ENCODE assay signal across 32 cellular contexts in genomic region chr4:167282171-167282864, GRCh38. TPM values are rescaled to one million over a fixed set of nuclear protein-coding genes. Genes with fewer than 3 reads are reported as not detected.
DNase-seq lines count a peak whose midpoint lies in the region; ATAC-seq, FAIRE-seq and TF ChIP-seq lines count a peak whose summit lies in the region.
"Had no signal": no experiment of that assay in that cellular context is flagged by ENCODE, and none has a peak within 500 bp of the region (broad histone marks: within the 10 kb centered on the region; RNA-seq: fewer than 3 reads in every experiment).

No MANE protein-coding gene starts in this region.

- peak; percentile 24 for FAIRE-seq in endothelial cell of umbilical vein (lab: Jason Lieb, UNC)
- FAIRE-seq: GM12892, H1 had no signal

- dilution Hi-C loops in endothelial cell of umbilical vein (cut with MboI; ENCODE audit: extremely low pct_ligation_motif_present, low sequenced_read_pairs): no loop called here

- no peak overlapping the region for H2AFZ ChIP-seq in endothelial cell of umbilical vein (ENCODE audit: low read depth, low read length)
- H2AFZ ChIP-seq: neural progenitor cell had no signal

- peaks cover 0 to 4% of the 10 kb centered on the region in 2 donors for H3K36me3 Mint-ChIP-seq in activated T-cell treated with anti-CD3 and anti-CD28 coated beads, Interleukin-2, amount 50 U/mL, for 72 hours (ENCODE audit: insufficient read depth in 2 of 2)
- no peaks in the 10 kb centered on the region for H3K36me3 Mint-ChIP-seq in activated T-cell treated with anti-CD3 and anti-CD28 coated beads, Interleukin-2, amount 50 U/mL, for 24 hours (ENCODE audit: low read depth)
- H3K36me3 Mint-ChIP-seq: activated naive CD8-positive, alpha-beta T cell treated with anti-CD3 and anti-CD28 coated beads for 36 hours; brain; CD8-positive, alpha-beta T cell; neural progenitor cell had no signal

- TSS peak; percentile 72 for BruUV-seq in endothelial cell of umbilical vein (replicated peaks; lab: Mats Ljungman, UMichigan)

- H3K4me1 Mint-ChIP-seq in activated T-cell treated with anti-CD3 and anti-CD28 coated beads, Interleukin-2, amount 50 U/mL, for 72 hours (ENCODE audit: low read depth): no peaks in the 10 kb centered on the region
- H3K4me1 Mint-ChIP-seq in activated T-cell treated with anti-CD3 and anti-CD28 coated beads, Interleukin-2, amount 50 U/mL, for 24 hours (ENCODE audit: low read depth): no peaks in the 10 kb centered on the region
- H3K4me1 Mint-ChIP-seq: activated naive CD8-positive, alpha-beta T cell treated with anti-CD3 and anti-CD28 coated beads for 36 hours; brain; neural progenitor cell had no signal

- peaks cover 14% of the 10 kb centered on the region for H3K4me1 ChIP-seq in RWPE2 (ENCODE audit: insufficient read depth, poor library complexity, severe bottlenecking)
- peaks cover 5% of the 10 kb centered on the region for H3K4me1 ChIP-seq in endothelial cell of umbilical vein (ENCODE audit: control insufficient read depth, extremely low read depth, insufficient read depth, low read length)
- no peaks in the 10 kb centered on the region for H3K4me1 ChIP-seq in psoas muscle
- H3K4me1 ChIP-seq: neural progenitor cell, sigmoid colon, stomach, tibial artery had no signal

- CTCF ChIA-PET in endothelial cell of umbilical vein (lab: Charles Lee): interaction anchor here (1.7 kb wide), 1 partner anchor 250 kb away, joined by 3 read pairs; no protein-coding TSS in a partner anchor

- ATAC-seq in activated T-cell treated with anti-CD3 and anti-CD28 coated beads, Interleukin-2, amount 50 U/mL, for 72 hours (replicated peaks in 1 of 2): peak; percentile 39 to 46
- ATAC-seq in RWPE2 (ENCODE audit: low read depth): peak; percentile 98
- no peak for ATAC-seq in psoas muscle
- ATAC-seq: CD8-positive, alpha-beta T cell had no signal

- H3K9me3 Mint-ChIP-seq in activated T-cell treated with anti-CD3 and anti-CD28 coated beads, Interleukin-2, amount 50 U/mL, for 72 hours: peaks cover 9 to 16% of the 10 kb centered on the region in 2 donors
- peaks cover 11% of the 10 kb centered on the region for H3K9me3 Mint-ChIP-seq in activated T-cell treated with anti-CD3 and anti-CD28 coated beads, Interleukin-2, amount 50 U/mL, for 24 hours

- no peaks in the 10 kb centered on the region for H3K36me3 ChIP-seq in RWPE2 (ENCODE audit: low read depth)
- H3K36me3 ChIP-seq in endothelial cell of umbilical vein (ENCODE audit: control insufficient read depth in 2 of 2, extremely low read depth in 1 of 2, insufficient read depth in 2 of 2, low read length in 2 of 2): no peaks in the 10 kb centered on the region
- no peaks in the 10 kb centered on the region for H3K36me3 ChIP-seq in psoas muscle (ENCODE audit: insufficient read depth in 1 of 2, low read depth in 1 of 2)
- H3K36me3 ChIP-seq: neural progenitor cell, sigmoid colon, stomach, tibial artery had no signal

- no peak for TF ChIP-seq POLR2A in endothelial cell of umbilical vein (IDR thresholded peaks at IDR 0.05; ENCODE audit: low read depth, low read length)

- H4K20me1 ChIP-seq in endothelial cell of umbilical vein (replicated peaks; ENCODE audit: control insufficient read depth, extremely low read depth, insufficient read depth, low read length): no peaks in the 10 kb centered on the region

- intact Hi-C loops in endothelial cell of umbilical vein (cut with micrococcal nuclease) (no loop called here), psoas muscle (cut with DNase I) (no loop called here)

- no peak for DNase-seq in activated T-cell treated with anti-CD3 and anti-CD28 coated beads, Interleukin-2, amount 50 U/mL, for 72 hours
- DNase-seq in activated T-cell treated with anti-CD3 and anti-CD28 coated beads, Interleukin-2, amount 50 U/mL, for 24 hours: no peak
- DNase-seq in RWPE2 (ENCODE audit: low spot score) (no peak), endothelial cell of umbilical vein (ENCODE audit: low read depth, low spot score) (peak; percentile 20), SK-N-DZ (ENCODE audit: low spot score) (no peak), psoas muscle (no peak), ureter (ENCODE audit: low spot score) (no peak)
- no peak for DNase-seq in stimulated activated CD4-positive, alpha-beta T cell treated with anti-CD3 and anti-CD28 coated beads, Interleukin-1b, Interleukin-23, amount 100 ng/mL, for 48 hours
- DNase-seq: activated CD4-positive, alpha-beta T cell treated with anti-CD3 and anti-CD28 coated beads, Interleukin-2, amount 50 U/mL, for 48 hours; activated CD8-positive, alpha-beta memory T cell treated with anti-CD3 and anti-CD28 coated beads, Interleukin-2, amount 50 U/mL, for 48 hours; activated effector memory CD4-positive, alpha-beta T cell treated with Interleukin-2 at 50 U/mL for 16 hours; activated naive CD8-positive, alpha-beta T cell treated with anti-CD3 and anti-CD28 coated beads for 36 hours; AML-193; CD8-positive, alpha-beta T cell; effector CD8-positive, alpha-beta T cell; IMR-90; NCI-H1092 treated with DMSO at 0.1 percent for 48 hours; NCI-H2029; NCI-H2227 treated with DMSO at 0.1 percent for 48 hours; NCI-H774; SHP77; sigmoid colon; stimulated activated CD4-positive, alpha-beta T cell treated with anti-CD3 and anti-CD28 coated beads, Interleukin-15, amount 100 ng/mL, for 24 hours; stomach; T1000; tibial artery had no signal

- H3K9ac ChIP-seq in endothelial cell of umbilical vein (replicated peaks; ENCODE audit: extremely low read depth, insufficient read depth, low read length): peak overlapping the region; percentile 41
- H3K9ac ChIP-seq: neural progenitor cell had no signal

- H3K27me3 ChIP-seq in RWPE2 (ENCODE audit: insufficient read depth, poor library complexity, severe bottlenecking): no peaks in the 10 kb centered on the region
- no peaks in the 10 kb centered on the region for H3K27me3 ChIP-seq in endothelial cell of umbilical vein (ENCODE audit: control insufficient read depth in 2 of 2, insufficient read depth in 2 of 2, low read length in 2 of 2)
- no peaks in the 10 kb centered on the region for H3K27me3 ChIP-seq in psoas muscle (ENCODE audit: insufficient read depth in 3 of 3, low read length in 2 of 3)
- H3K27me3 ChIP-seq: neural progenitor cell, sigmoid colon, stomach, tibial artery had no signal

- peak overlapping the region; percentile 67 for H3K4me2 ChIP-seq in endothelial cell of umbilical vein (ENCODE audit: insufficient read depth, low read length)
- H3K4me2 ChIP-seq: neural progenitor cell had no signal

- no peak overlapping the region for H3K27ac Mint-ChIP-seq in activated T-cell treated with anti-CD3 and anti-CD28 coated beads, Interleukin-2, amount 50 U/mL, for 72 hours
- H3K27ac Mint-ChIP-seq in activated T-cell treated with anti-CD3 and anti-CD28 coated beads, Interleukin-2, amount 50 U/mL, for 24 hours: no peak overlapping the region
- H3K27ac Mint-ChIP-seq: activated naive CD8-positive, alpha-beta T cell treated with anti-CD3 and anti-CD28 coated beads for 36 hours; brain; CD8-positive, alpha-beta T cell; neural progenitor cell had no signal

- peak overlapping the region; percentile 68 for H3K27ac ChIP-seq in RWPE2 (ENCODE audit: poor library complexity, severe bottlenecking)
- peak overlapping the region; percentile 53 for H3K27ac ChIP-seq in endothelial cell of umbilical vein (ENCODE audit: insufficient read depth, low read depth, low read length)
- H3K27ac ChIP-seq in psoas muscle: no peak overlapping the region
- H3K27ac ChIP-seq: 22Rv1, neural progenitor cell, sigmoid colon, stomach, tibial artery had no signal

- WGBS in psoas muscle, 3 donors: 88 to 97% (median 92%) methylated on average over 1 of the region's 1 CpG

- no peaks in the 10 kb centered on the region for H3K9me3 ChIP-seq in RWPE2 (ENCODE audit: severe bottlenecking)
- no peaks in the 10 kb centered on the region for H3K9me3 ChIP-seq in endothelial cell of umbilical vein (replicated peaks; ENCODE audit: control insufficient read depth, insufficient read depth, low read length)
- H3K9me3 ChIP-seq in psoas muscle: no peaks in the 10 kb centered on the region
- H3K9me3 ChIP-seq: sigmoid colon, tibial artery had no signal

- H3K4me3 ChIP-seq in RWPE2 (ENCODE audit: severe bottlenecking) (peak overlapping the region; percentile 3), endothelial cell of umbilical vein (replicated peaks in 1 of 3; ENCODE audit: insufficient read depth in 1 of 3, low read depth in 1 of 3, low read length in 3 of 3) (no peak overlapping the region), psoas muscle (no peak overlapping the region)
- H3K4me3 ChIP-seq: neural progenitor cell, sigmoid colon, stomach, tibial artery had no signal

- POLR2A ChIA-PET in endothelial cell of umbilical vein (lab: Charles Lee): no interaction called here

- no peak overlapping the region for H3K4me3 Mint-ChIP-seq in activated T-cell treated with anti-CD3 and anti-CD28 coated beads, Interleukin-2, amount 50 U/mL, for 72 hours
- no peak overlapping the region for H3K4me3 Mint-ChIP-seq in activated T-cell treated with anti-CD3 and anti-CD28 coated beads, Interleukin-2, amount 50 U/mL, for 24 hours
- H3K4me3 Mint-ChIP-seq: activated naive CD8-positive, alpha-beta T cell treated with anti-CD3 and anti-CD28 coated beads for 36 hours; brain; CD8-positive, alpha-beta T cell; neural progenitor cell had no signal

- H3K27me3 Mint-ChIP-seq in activated T-cell treated with anti-CD3 and anti-CD28 coated beads, Interleukin-2, amount 50 U/mL, for 72 hours (ENCODE audit: low read depth): no peaks in the 10 kb centered on the region
- no peaks in the 10 kb centered on the region for H3K27me3 Mint-ChIP-seq in activated T-cell treated with anti-CD3 and anti-CD28 coated beads, Interleukin-2, amount 50 U/mL, for 24 hours
- H3K27me3 Mint-ChIP-seq: activated naive CD8-positive, alpha-beta T cell treated with anti-CD3 and anti-CD28 coated beads for 36 hours had no signal

- no peak for TF ChIP-seq CTCF in RWPE2 (IDR thresholded peaks at IDR 0.05; ENCODE audit: poor library complexity, severe bottlenecking)
- TF ChIP-seq CTCF in endothelial cell of umbilical vein (IDR thresholded peaks at IDR 0.05; ENCODE audit: extremely low read depth in 1 of 2, insufficient read depth in 1 of 2, low read depth in 1 of 2, low read length in 2 of 2): no peak
- no peak for TF ChIP-seq CTCF in psoas muscle (IDR thresholded peaks at IDR 0.05)

- H3K79me2 ChIP-seq in endothelial cell of umbilical vein (ENCODE audit: control insufficient read depth, insufficient read depth, low read length): no peaks in the 10 kb centered on the region

- no peaks in the 10 kb centered on the region for H3K9me1 ChIP-seq in endothelial cell of umbilical vein (replicated peaks; ENCODE audit: control insufficient read depth, extremely low read depth, insufficient read depth, low read length)

RNA-seq across cellular contexts. Expression of gene SPOCK3, which starts 48.0 kb away (rescaled TPM):
- not detected for total RNA-seq in activated T-cell treated with anti-CD3 and anti-CD28 coated beads, Interleukin-2, amount 50 U/mL, for 72 hours
- not detected in 2 replicates for total RNA-seq in endothelial cell of umbilical vein
- polyA plus RNA-seq in endothelial cell of umbilical vein: 0.06 and 0.10 TPM in 2 replicates
- 0.05 and 0.16 TPM in 2 replicates for polyA plus RNA-seq in endothelial cell of umbilical vein (2011; cell fraction: cytosol; rRNA removed)
- polyA plus RNA-seq in endothelial cell of umbilical vein (2011; cell fraction: nucleus; rRNA removed): 0.17 and 0.28 TPM in 2 replicates
- 0.27 and 0.91 TPM in 2 replicates for polyA plus RNA-seq in endothelial cell of umbilical vein (2012)
- polyA minus RNA-seq in endothelial cell of umbilical vein: not detected in 2 replicates
- polyA minus RNA-seq in endothelial cell of umbilical vein (2011; cell fraction: cytosol; rRNA and poly(A)+ RNA removed): not detected
- 0.48 and 0.53 TPM in 2 replicates for polyA minus RNA-seq in endothelial cell of umbilical vein (2011; cell fraction: nucleus; rRNA and poly(A)+ RNA removed)
- 1.6 and 3.0 TPM in 2 replicates for polyA plus RNA-seq in SK-N-DZ (2014; cell fraction: cytosol; rRNA removed)
- polyA plus RNA-seq in SK-N-DZ (2014; cell fraction: nucleus; rRNA removed): 0.51 and 0.68 TPM in 2 replicates
- 1 to 10 TPM in 1 of 4 donors, not detected in 3; 1.0 TPM for total RNA-seq in psoas muscle
- polyA plus RNA-seq in psoas muscle: under 1 TPM in 2 of 3 donors, not detected in 1; 0.09 to 0.11 TPM
- total RNA-seq in ureter: 5.1 TPM
- total RNA-seq: CD8-positive, alpha-beta T cell; IMR-90; posterior vena cava had no signal
- polyA plus RNA-seq: IMR-90 had no signal

Comparison
In these comparisons a context has a peak if more than half of its experiments do, and no peak if none do; other contexts are left out.
1. ATAC-seq: peak in activated T-cell treated with anti-CD3 and anti-CD28 coated beads, Interleukin-2, amount 50 U/mL, for 72 hours (2 of 2) and RWPE2 (single experiment); none in psoas muscle (0 of 4).